ENCODE assay signal across 1 cellular context in genomic region chr6:6886160-6886885, GRCh38.
TF ChIP-seq lines count a peak whose summit lies in the region.

No MANE protein-coding gene starts in this region.

TF ChIP-seq in K562, 482 proteins besides CTCF, POLR2A, EP300 and RAD21 (continued from another document and continues in another):
- TF ChIP-seq CBX3 (IDR thresholded peaks at IDR 0.05; ENCODE audit: borderline replicate concordance in 1 of 2, low read length in 2 of 2) (peak in 1 of 2 experiments; percentile 15; a peak in 1 of 3 replicates), MTF1 (CRISPR knock-in tag; IDR thresholded peaks at IDR 0.05; ENCODE audit: borderline replicate concordance) (0 out of 2 replicates have a peak, but pooled peaks have one; percentile 53), MTA2 (IDR thresholded peaks at IDR 0.05; ENCODE audit: low read depth) (peak; percentile 61), BCL6 (CRISPR knock-in tag; IDR thresholded peaks at IDR 0.05) (no peak), ZNF140 (CRISPR knock-in tag; IDR thresholded peaks at IDR 0.05) (no peak), NCOA4 (IDR thresholded peaks at IDR 0.05; ENCODE audit: partially characterized antibody) (no peak), SUPT5H (IDR thresholded peaks at IDR 0.05) (no peak), TRIM28 (IDR thresholded peaks at IDR 0.05) (no peak), SLC30A9 (CRISPR knock-in tag; IDR thresholded peaks at IDR 0.05) (no peak), CGGBP1 (CRISPR knock-in tag; IDR thresholded peaks at IDR 0.05) (no peak), PML (IDR thresholded peaks at IDR 0.05; ENCODE audit: low read length) (no peak), ZNF518B (CRISPR knock-in tag; IDR thresholded peaks at IDR 0.05) (no peak), KDM2B (CRISPR knock-in tag; IDR thresholded peaks at IDR 0.05) (no peak), ZNF740 (CRISPR knock-in tag; IDR thresholded peaks at IDR 0.05) (no peak), ZNF740 (tag; IDR thresholded peaks at IDR 0.05) (no peak), BHLHE40 (IDR thresholded peaks at IDR 0.05; ENCODE audit: low read length) (peak; percentile 98), SRSF3 (IDR thresholded peaks at IDR 0.05; ENCODE audit: insufficient read depth, low read length) (no peak), BCLAF1 (IDR thresholded peaks at IDR 0.05; ENCODE audit: borderline replicate concordance in 1 of 2, control insufficient read depth in 1 of 2, low read depth in 2 of 2, low read length in 1 of 2) (no peak), RUNX1 (IDR thresholded peaks at IDR 0.05; ENCODE audit: low read depth) (no peak), CCNT2 (IDR thresholded peaks at IDR 0.05; ENCODE audit: borderline replicate concordance, extremely low read depth, insufficient read length, low read depth, low read length) (no peak), ATF2 (CRISPR knock-in tag; IDR thresholded peaks at IDR 0.05) (no peak), ZBED1 (IDR thresholded peaks at IDR 0.05) (no peak), NR1H2 (CRISPR knock-in tag; IDR thresholded peaks at IDR 0.05) (no peak), CBFA2T2 (conservative IDR thresholded peaks at IDR 0.05) (peak; percentile 82), TAF15 (IDR thresholded peaks at IDR 0.05; ENCODE audit: low read depth, low read length) (no peak), YY1 (IDR thresholded peaks at IDR 0.05; ENCODE audit: borderline replicate concordance in 1 of 3, control insufficient read depth in 1 of 3, extremely low read depth in 1 of 3, insufficient read depth in 3 of 3, insufficient read length in 1 of 3, insufficient replicate concordance in 2 of 3, low read depth in 1 of 3, low read length in 2 of 3) (no peak), NCOR1 (IDR thresholded peaks at IDR 0.05) (peak; percentile 86), PHF20 (IDR thresholded peaks at IDR 0.05; ENCODE audit: partially characterized antibody) (no peak), ZNF41 (CRISPR knock-in tag; conservative IDR thresholded peaks at IDR 0.05) (no peak; the same call in 1 of the 2 replicates), HDGF (IDR thresholded peaks at IDR 0.05) (0 out of 2 replicates have a peak, but pooled peaks have one; percentile 9), PHB (CRISPR knock-in tag; IDR thresholded peaks at IDR 0.05) (no peak), ATF7 (IDR thresholded peaks at IDR 0.05) (0 out of 2 replicates have a peak, but pooled peaks have one; percentile 39), SMARCE1 (IDR thresholded peaks at IDR 0.05) (peak; percentile 32; the same call in 1 of the 2 replicates), HBP1 (CRISPR knock-in tag; IDR thresholded peaks at IDR 0.05) (no peak), SMAD1 (IDR thresholded peaks at IDR 0.05; ENCODE audit: low read depth, low read length, partially characterized antibody) (no peak), THRAP3 (IDR thresholded peaks at IDR 0.05; ENCODE audit: borderline replicate concordance) (no peak), FOXA1 (IDR thresholded peaks at IDR 0.05; ENCODE audit: borderline replicate concordance) (no peak), NR2C1 (IDR thresholded peaks at IDR 0.05) (no peak), NR2C1 (tag; IDR thresholded peaks at IDR 0.05) (no peak; the same call in 1 of the 2 replicates), CXXC5 (CRISPR knock-in tag; IDR thresholded peaks at IDR 0.05) (peak; percentile 87), GTF2A2 (tag; IDR thresholded peaks at IDR 0.05) (no peak), ETS1 (conservative IDR thresholded peaks at IDR 0.05; ENCODE audit: control insufficient read depth, low read depth, low read length) (no peak), MCM2 (IDR thresholded peaks at IDR 0.05; ENCODE audit: low read depth) (no peak), IRF1 (CRISPR knock-in tag; IDR thresholded peaks at IDR 0.05; ENCODE audit: borderline replicate concordance) (no peak), SMARCA4 (IDR thresholded peaks at IDR 0.05) (peak; percentile 75), C11orf30 (IDR thresholded peaks at IDR 0.05; ENCODE audit: low read depth) (no peak), ZNF12 (CRISPR knock-in tag; IDR thresholded peaks at IDR 0.05) (0 out of 2 replicates have a peak, but pooled peaks have one; percentile 47), SMAD4 (CRISPR knock-in tag; conservative IDR thresholded peaks at IDR 0.05) (peak; percentile 86), NR2C2 (CRISPR knock-in tag; IDR thresholded peaks at IDR 0.05) (no peak), NR2C2 (tag; IDR thresholded peaks at IDR 0.05) (peak; percentile 51; the same call in 1 of the 2 replicates), GABPB1 (CRISPR knock-in tag; IDR thresholded peaks at IDR 0.05) (peak; percentile 47; the same call in 1 of the 2 replicates), RCOR1 (IDR thresholded peaks at IDR 0.05; ENCODE audit: borderline replicate concordance in 1 of 2, low read depth in 2 of 2, low read length in 2 of 2) (no peak), HLTF (IDR thresholded peaks at IDR 0.05) (no peak), CHCHD3 (CRISPR knock-in tag; IDR thresholded peaks at IDR 0.05) (no peak), NCOA1 (IDR thresholded peaks at IDR 0.05; ENCODE audit: low read depth) (peak; percentile 37; the same call in 1 of the 2 replicates), RFX5 (IDR thresholded peaks at IDR 0.05; ENCODE audit: low read depth, low read length) (no peak), EP400 (IDR thresholded peaks at IDR 0.05) (peak; percentile 71), ZNF124 (CRISPR knock-in tag; IDR thresholded peaks at IDR 0.05) (no peak), STAT5A (IDR thresholded peaks at IDR 0.05; ENCODE audit: borderline replicate concordance, low read length) (peak; percentile 37; the same call in 1 of the 2 replicates), ELF1 (tag; IDR thresholded peaks at IDR 0.05) (no peak), DMBX1 (CRISPR knock-in tag; IDR thresholded peaks at IDR 0.05; ENCODE audit: borderline replicate concordance) (peak; percentile 88), POU5F1 (IDR thresholded peaks at IDR 0.05; ENCODE audit: borderline replicate concordance, low read depth, low read length, partially characterized antibody) (no peak), GMEB1 (CRISPR knock-in tag; IDR thresholded peaks at IDR 0.05) (no peak), CEBPB (tag; IDR thresholded peaks at IDR 0.05) (no peak)
